ENCODE assay signal across 9 cellular contexts in genomic region chr3:149375824-149376196, GRCh38. TPM values are rescaled to one million over a fixed set of nuclear protein-coding genes. Genes with fewer than 3 reads are reported as not detected.
DNase-seq lines count a peak whose midpoint lies in the region; ATAC-seq and TF ChIP-seq lines count a peak whose summit lies in the region.
"Had no signal": no experiment of that assay in that cellular context is flagged by ENCODE, and none has a peak within 500 bp of the region (broad histone marks: within the 10 kb centered on the region; RNA-seq: fewer than 3 reads in every experiment).

No MANE protein-coding gene starts in this region.

- no peak overlapping the region for H3K27ac ChIP-seq in right cardiac atrium (ENCODE audit: low read length)
- peak overlapping the region; percentile 61 for H3K27ac ChIP-seq in psoas muscle
- no peak overlapping the region for H3K27ac ChIP-seq in aorta (ENCODE audit: low read depth in 1 of 2, low read length in 2 of 2)

- WGBS in right cardiac atrium: 35% methylated on average over 2 of the region's 2 CpGs
- 64 to 73% (median 66%) methylated on average over 2 of the region's 2 CpGs for WGBS in psoas muscle, 3 donors
- 53 to 55% methylated on average over 2 of the region's 2 CpGs for WGBS in aorta, 2 donors

- no peak for DNase-seq in right cardiac atrium
- DNase-seq in Right ventricle myocardium inferior (ENCODE audit: missing footprints): no peak
- no peak for DNase-seq in fibroblast of mammary gland (ENCODE audit: low read depth)
- DNase-seq in psoas muscle: no peak
- no peak for DNase-seq in aorta
- DNase-seq in cerebellum (ENCODE audit: low spot score): no peak
- DNase-seq: hypothalamus had no signal

- ATAC-seq in right cardiac atrium: no peak
- no peak for ATAC-seq in Right ventricle myocardium inferior
- ATAC-seq in psoas muscle: no peak
- no peak for ATAC-seq in aorta (ENCODE audit: low FRiP score)
- ATAC-seq in HG03565 (IDR thresholded peaks at IDR 0.05; ENCODE audit: unreplicated experiment): no peak
- ATAC-seq in HG03378 (IDR thresholded peaks at IDR 0.05; ENCODE audit: unreplicated experiment): no peak

- H3K9me3 ChIP-seq in right cardiac atrium (ENCODE audit: control insufficient read depth, low read length) (no peaks in the 10 kb centered on the region), psoas muscle (no peaks in the 10 kb centered on the region), aorta (ENCODE audit: control insufficient read depth, low read length) (no peaks in the 10 kb centered on the region)

- H3K4me3 ChIP-seq in right cardiac atrium (ENCODE audit: low read length) (peak overlapping the region; percentile 30), fibroblast of mammary gland (ENCODE audit: control insufficient read depth, low read depth, low read length) (peak overlapping the region; percentile 57), psoas muscle (peak overlapping the region; percentile 63), aorta (ENCODE audit: low read length in 2 of 2) (peak overlapping the region; percentile 1 to 60)

- H3K4me1 ChIP-seq in right cardiac atrium (ENCODE audit: control insufficient read depth, insufficient read depth, low read length) (peaks cover 5% of the 10 kb centered on the region), psoas muscle (peaks cover 9% of the 10 kb centered on the region), aorta (ENCODE audit: control insufficient read depth in 1 of 2, insufficient read depth in 2 of 2, low read length in 2 of 2) (peaks cover 4 to 12% of the 10 kb centered on the region in 2 donors)

- TF ChIP-seq CTCF in fibroblast of mammary gland (conservative IDR thresholded peaks at IDR 0.05; ENCODE audit: control insufficient read depth, insufficient read depth, low read depth, low read length): no peak
- TF ChIP-seq CTCF in psoas muscle (IDR thresholded peaks at IDR 0.05): no peak

- no peaks in the 10 kb centered on the region for H3K27me3 ChIP-seq in right cardiac atrium (ENCODE audit: control insufficient read depth, insufficient read depth)
- no peaks in the 10 kb centered on the region for H3K27me3 ChIP-seq in psoas muscle (ENCODE audit: insufficient read depth in 3 of 3, low read length in 2 of 3)
- H3K27me3 ChIP-seq in aorta (ENCODE audit: control insufficient read depth in 1 of 2, insufficient read depth in 2 of 2, low read length in 1 of 2): no peaks in the 10 kb centered on the region

- intact Hi-C loops in right cardiac atrium (cut with DNase I): no loop called here
- intact Hi-C loops in Right ventricle myocardium inferior (cut with DNase I): loop anchor here (5.0 kb wide), 1 partner anchor 34 kb away; no protein-coding TSS in a partner anchor
- intact Hi-C loops in psoas muscle (cut with DNase I): no loop called here
- intact Hi-C loops in aorta (cut with DNase I): loop anchor here in 1 of 2 donors (5.0 kb wide), 1 partner anchor 34 kb away; no protein-coding TSS in a partner anchor

- H3K36me3 ChIP-seq in psoas muscle (ENCODE audit: insufficient read depth in 1 of 2, low read depth in 1 of 2) (peaks cover 0 to 5% of the 10 kb centered on the region in 2 donors), aorta (ENCODE audit: control insufficient read depth in 1 of 2, insufficient read depth in 2 of 2, low read length in 1 of 2) (peaks cover 0 to 4% of the 10 kb centered on the region in 2 donors)

RNA-seq across cellular contexts. Expression of gene TM4SF1, which starts 1.6 kb away (rescaled TPM):
- total RNA-seq in right cardiac atrium (100 to 1,000 TPM in 1 of 4 donors, 10 to 100 TPM in 3; 70.8 to 105 (median 83.6) TPM), Right ventricle myocardium inferior (124 TPM), psoas muscle (10 to 100 TPM; 32.9 to 61.1 (median 51.3) TPM), aorta (100 to 1,000 TPM; 213 TPM), cerebellum (22.4 TPM)
- polyA plus RNA-seq in right cardiac atrium (130 TPM), psoas muscle (10 to 100 TPM; 30.7 to 52.8 (median 44.2) TPM), aorta (100 to 1,000 TPM; 117 to 477 TPM)

RNA-seq across cellular contexts. Expression of gene TM4SF18, which starts 42.4 kb away (rescaled TPM):
- 1 to 10 TPM; 2.9 to 6.1 (median 5.2) TPM for total RNA-seq in right cardiac atrium
- polyA plus RNA-seq in right cardiac atrium: 4.5 TPM
- total RNA-seq in Right ventricle myocardium inferior: 15.8 TPM
- total RNA-seq in psoas muscle: 1 to 10 TPM; 1.8 to 7.7 (median 4.5) TPM
- 1 to 10 TPM; 2.7 to 4.6 (median 3.4) TPM for polyA plus RNA-seq in psoas muscle
- total RNA-seq in aorta: 1 to 10 TPM; 3.1 to 9.0 TPM
- 1 to 10 TPM in 1 of 2 donors, not detected in 1; 1.6 TPM for polyA plus RNA-seq in aorta
- 8.3 TPM for total RNA-seq in cerebellum
